ENCODE assay signal across 1 cellular context in the genomic region with DNA sequence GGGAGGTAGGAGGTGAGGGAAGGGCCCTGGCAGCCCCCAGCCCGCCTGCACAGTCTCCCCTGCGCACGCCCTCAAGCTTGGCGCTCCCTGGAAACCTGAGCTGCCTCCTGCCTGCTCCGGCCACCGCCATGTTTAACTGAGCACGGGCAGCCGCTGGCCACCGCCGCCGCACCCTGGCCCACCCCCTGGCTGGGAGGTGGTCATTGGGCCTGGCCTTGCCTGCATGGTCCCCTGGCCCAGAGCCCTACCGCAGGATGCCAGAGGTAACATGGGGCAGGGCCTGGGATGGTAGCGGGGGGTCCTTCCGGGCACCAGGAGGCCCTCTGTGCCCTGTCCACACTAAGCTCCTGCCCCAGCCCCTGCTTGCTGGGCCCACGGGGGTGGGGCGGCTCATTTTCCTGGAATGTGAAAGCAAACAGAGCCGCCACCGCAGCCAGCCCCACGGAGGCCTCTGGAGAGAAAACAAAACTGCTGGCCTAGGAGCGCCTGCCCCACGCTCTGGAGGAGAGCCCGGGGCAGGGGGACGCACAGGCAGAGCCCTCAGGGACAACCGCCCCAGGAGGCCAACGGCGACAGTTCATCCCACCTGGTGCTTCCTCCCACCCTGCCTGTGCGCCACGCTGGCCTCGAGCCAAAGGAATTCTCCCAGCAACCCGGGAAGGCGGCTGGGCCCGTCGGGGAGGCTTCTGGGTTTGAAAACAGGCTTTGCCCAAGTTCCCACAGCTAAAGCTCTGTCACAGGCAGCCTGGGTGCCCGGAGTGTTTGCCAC.
TF ChIP-seq lines count a peak whose summit lies in the region.

No MANE protein-coding gene starts in this region.

TF ChIP-seq in HepG2, 621 proteins besides CTCF, POLR2A, EP300 and RAD21 (continues in another document):
- TF ChIP-seq ISX (CRISPR knock-in tag; conservative IDR thresholded peaks at IDR 0.05) (no peak), ZNF737 (CRISPR knock-in tag; IDR thresholded peaks at IDR 0.05; ENCODE audit: borderline replicate concordance) (0 out of 2 replicates have a peak, but pooled peaks have one; percentile 12), RXRB (CRISPR knock-in tag; IDR thresholded peaks at IDR 0.05; ENCODE audit: borderline replicate concordance) (peak; percentile 78), ZNF335 (CRISPR knock-in tag; IDR thresholded peaks at IDR 0.05) (peak; percentile 55; the same call in 1 of the 2 replicates), PITX1 (CRISPR knock-in tag; IDR thresholded peaks at IDR 0.05) (peak; percentile 87), TGIF2 (CRISPR knock-in tag; IDR thresholded peaks at IDR 0.05) (no peak), KDM1A (CRISPR knock-in tag; IDR thresholded peaks at IDR 0.05) (peak; percentile 66; the same call in 1 of the 2 replicates), ZNF317 (CRISPR knock-in tag; IDR thresholded peaks at IDR 0.05) (peak; percentile 71; the same call in 1 of the 2 replicates), KAT7 (CRISPR knock-in tag; IDR thresholded peaks at IDR 0.05; ENCODE audit: borderline replicate concordance) (peak; percentile 71; the same call in 1 of the 2 replicates), NBN (conservative IDR thresholded peaks at IDR 0.05) (no peak), ZNF607 (CRISPR knock-in tag; IDR thresholded peaks at IDR 0.05; ENCODE audit: borderline replicate concordance) (0 out of 2 replicates have a peak, but pooled peaks have one; percentile 26), ASH2L (IDR thresholded peaks at IDR 0.05; ENCODE audit: insufficient read length, low read depth, low read length) (peak; percentile 66), ZNF263 (CRISPR knock-in tag; IDR thresholded peaks at IDR 0.05) (no peak; the same call in 1 of the 2 replicates), ZSCAN29 (CRISPR knock-in tag; conservative IDR thresholded peaks at IDR 0.05) (0 out of 2 replicates have a peak, but pooled peaks have one; percentile 23), ZNF543 (CRISPR knock-in tag; IDR thresholded peaks at IDR 0.05) (no peak), TBP (CRISPR knock-in tag; IDR thresholded peaks at IDR 0.05) (no peak), ZNF33B (CRISPR knock-in tag; IDR thresholded peaks at IDR 0.05) (no peak), HCFC1 (IDR thresholded peaks at IDR 0.05; ENCODE audit: low read depth, low read length) (no peak), PRMT3 (CRISPR knock-in tag; IDR thresholded peaks at IDR 0.05; ENCODE audit: borderline replicate concordance, low read depth) (no peak; the same call in 1 of the 2 replicates), RARA (CRISPR knock-in tag; IDR thresholded peaks at IDR 0.05) (peak; percentile 85), SPEN (CRISPR knock-in tag; IDR thresholded peaks at IDR 0.05; ENCODE audit: low read depth) (peak; percentile 66), ZNF550 (CRISPR knock-in tag; IDR thresholded peaks at IDR 0.05; ENCODE audit: borderline replicate concordance) (no peak), DPF2 (CRISPR knock-in tag; IDR thresholded peaks at IDR 0.05; ENCODE audit: borderline replicate concordance, low read depth) (peak; percentile 62), KDM3A (CRISPR knock-in tag; IDR thresholded peaks at IDR 0.05; ENCODE audit: low read depth) (peak; percentile 71; the same call in 1 of the 2 replicates), SNAPC2 (CRISPR knock-in tag; IDR thresholded peaks at IDR 0.05) (no peak), ATM (IDR thresholded peaks at IDR 0.05; ENCODE audit: borderline replicate concordance) (no peak), SUZ12 (IDR thresholded peaks at IDR 0.05; ENCODE audit: low read depth, low read length) (no peak), MBD4 (IDR thresholded peaks at IDR 0.05; ENCODE audit: borderline replicate concordance, low read length) (no peak), ZNF460 (CRISPR knock-in tag; IDR thresholded peaks at IDR 0.05; ENCODE audit: borderline replicate concordance) (no peak), ZNF432 (CRISPR knock-in tag; IDR thresholded peaks at IDR 0.05; ENCODE audit: borderline replicate concordance) (no peak), TRIM24 (CRISPR knock-in tag; IDR thresholded peaks at IDR 0.05) (0 out of 2 replicates have a peak, but pooled peaks have one; percentile 11), CENPT (CRISPR knock-in tag; IDR thresholded peaks at IDR 0.05; ENCODE audit: low read depth) (no peak), ZC3H13 (CRISPR knock-in tag; IDR thresholded peaks at IDR 0.05) (no peak; the same call in 1 of the 2 replicates), GATAD2A (CRISPR knock-in tag; IDR thresholded peaks at IDR 0.05) (peak; percentile 98), ZNF83 (CRISPR knock-in tag; IDR thresholded peaks at IDR 0.05; ENCODE audit: borderline replicate concordance) (no peak)
- TF ChIP-seq, protein P1, sequence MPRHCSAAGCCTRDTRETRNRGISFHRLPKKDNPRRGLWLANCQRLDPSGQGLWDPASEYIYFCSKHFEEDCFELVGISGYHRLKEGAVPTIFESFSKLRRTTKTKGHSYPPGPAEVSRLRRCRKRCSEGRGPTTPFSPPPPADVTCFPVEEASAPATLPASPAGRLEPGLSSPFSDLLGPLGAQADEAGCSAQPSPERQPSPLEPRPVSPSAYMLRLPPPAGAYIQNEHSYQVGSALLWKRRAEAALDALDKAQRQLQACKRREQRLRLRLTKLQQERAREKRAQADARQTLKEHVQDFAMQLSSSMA (CRISPR knock-in tag; IDR thresholded peaks at IDR 0.05): no peak; the same call in 1 of the 2 replicates
- TF ChIP-seq, protein P2, sequence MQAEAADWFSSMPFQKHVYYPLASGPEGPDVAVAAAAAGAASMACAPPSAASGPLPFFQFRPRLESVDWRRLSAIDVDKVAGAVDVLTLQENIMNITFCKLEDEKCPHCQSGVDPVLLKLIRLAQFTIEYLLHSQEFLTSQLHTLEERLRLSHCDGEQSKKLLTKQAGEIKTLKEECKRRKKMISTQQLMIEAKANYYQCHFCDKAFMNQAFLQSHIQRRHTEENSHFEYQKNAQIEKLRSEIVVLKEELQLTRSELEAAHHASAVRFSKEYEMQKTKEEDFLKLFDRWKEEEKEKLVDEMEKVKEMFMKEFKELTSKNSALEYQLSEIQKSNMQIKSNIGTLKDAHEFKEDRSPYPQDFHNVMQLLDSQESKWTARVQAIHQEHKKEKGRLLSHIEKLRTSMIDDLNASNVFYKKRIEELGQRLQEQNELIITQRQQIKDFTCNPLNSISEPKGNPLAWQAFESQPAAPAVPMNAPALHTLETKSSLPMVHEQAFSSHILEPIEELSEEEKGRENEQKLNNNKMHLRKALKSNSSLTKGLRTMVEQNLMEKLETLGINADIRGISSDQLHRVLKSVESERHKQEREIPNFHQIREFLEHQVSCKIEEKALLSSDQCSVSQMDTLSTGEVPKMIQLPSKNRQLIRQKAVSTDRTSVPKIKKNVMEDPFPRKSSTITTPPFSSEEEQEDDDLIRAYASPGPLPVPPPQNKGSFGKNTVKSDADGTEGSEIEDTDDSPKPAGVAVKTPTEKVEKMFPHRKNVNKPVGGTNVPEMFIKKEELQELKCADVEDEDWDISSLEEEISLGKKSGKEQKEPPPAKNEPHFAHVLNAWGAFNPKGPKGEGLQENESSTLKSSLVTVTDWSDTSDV (CRISPR knock-in tag; IDR thresholded peaks at IDR 0.05): 0 out of 2 replicates have a peak, but pooled peaks have one; percentile 53
- TF ChIP-seq, protein P3, sequence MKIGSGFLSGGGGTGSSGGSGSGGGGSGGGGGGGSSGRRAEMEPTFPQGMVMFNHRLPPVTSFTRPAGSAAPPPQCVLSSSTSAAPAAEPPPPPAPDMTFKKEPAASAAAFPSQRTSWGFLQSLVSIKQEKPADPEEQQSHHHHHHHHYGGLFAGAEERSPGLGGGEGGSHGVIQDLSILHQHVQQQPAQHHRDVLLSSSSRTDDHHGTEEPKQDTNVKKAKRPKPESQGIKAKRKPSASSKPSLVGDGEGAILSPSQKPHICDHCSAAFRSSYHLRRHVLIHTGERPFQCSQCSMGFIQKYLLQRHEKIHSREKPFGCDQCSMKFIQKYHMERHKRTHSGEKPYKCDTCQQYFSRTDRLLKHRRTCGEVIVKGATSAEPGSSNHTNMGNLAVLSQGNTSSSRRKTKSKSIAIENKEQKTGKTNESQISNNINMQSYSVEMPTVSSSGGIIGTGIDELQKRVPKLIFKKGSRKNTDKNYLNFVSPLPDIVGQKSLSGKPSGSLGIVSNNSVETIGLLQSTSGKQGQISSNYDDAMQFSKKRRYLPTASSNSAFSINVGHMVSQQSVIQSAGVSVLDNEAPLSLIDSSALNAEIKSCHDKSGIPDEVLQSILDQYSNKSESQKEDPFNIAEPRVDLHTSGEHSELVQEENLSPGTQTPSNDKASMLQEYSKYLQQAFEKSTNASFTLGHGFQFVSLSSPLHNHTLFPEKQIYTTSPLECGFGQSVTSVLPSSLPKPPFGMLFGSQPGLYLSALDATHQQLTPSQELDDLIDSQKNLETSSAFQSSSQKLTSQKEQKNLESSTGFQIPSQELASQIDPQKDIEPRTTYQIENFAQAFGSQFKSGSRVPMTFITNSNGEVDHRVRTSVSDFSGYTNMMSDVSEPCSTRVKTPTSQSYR (CRISPR knock-in tag; IDR thresholded peaks at IDR 0.05; ENCODE audit: borderline replicate concordance): peak; percentile 85
- TF ChIP-seq, protein P4, sequence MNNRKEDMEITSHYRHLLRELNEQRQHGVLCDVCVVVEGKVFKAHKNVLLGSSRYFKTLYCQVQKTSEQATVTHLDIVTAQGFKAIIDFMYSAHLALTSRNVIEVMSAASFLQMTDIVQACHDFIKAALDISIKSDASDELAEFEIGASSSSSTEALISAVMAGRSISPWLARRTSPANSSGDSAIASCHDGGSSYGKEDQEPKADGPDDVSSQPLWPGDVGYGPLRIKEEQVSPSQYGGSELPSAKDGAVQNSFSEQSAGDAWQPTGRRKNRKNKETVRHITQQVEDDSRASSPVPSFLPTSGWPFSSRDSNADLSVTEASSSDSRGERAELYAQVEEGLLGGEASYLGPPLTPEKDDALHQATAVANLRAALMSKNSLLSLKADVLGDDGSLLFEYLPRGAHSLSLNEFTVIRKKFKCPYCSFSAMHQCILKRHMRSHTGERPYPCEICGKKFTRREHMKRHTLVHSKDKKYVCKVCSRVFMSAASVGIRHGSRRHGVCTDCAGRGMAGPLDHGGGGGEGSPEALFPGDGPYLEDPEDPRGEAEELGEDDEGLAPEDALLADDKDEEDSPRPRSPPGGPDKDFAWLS (CRISPR knock-in tag; IDR thresholded peaks at IDR 0.05; ENCODE audit: borderline replicate concordance): no peak
- TF ChIP-seq, protein P5, sequence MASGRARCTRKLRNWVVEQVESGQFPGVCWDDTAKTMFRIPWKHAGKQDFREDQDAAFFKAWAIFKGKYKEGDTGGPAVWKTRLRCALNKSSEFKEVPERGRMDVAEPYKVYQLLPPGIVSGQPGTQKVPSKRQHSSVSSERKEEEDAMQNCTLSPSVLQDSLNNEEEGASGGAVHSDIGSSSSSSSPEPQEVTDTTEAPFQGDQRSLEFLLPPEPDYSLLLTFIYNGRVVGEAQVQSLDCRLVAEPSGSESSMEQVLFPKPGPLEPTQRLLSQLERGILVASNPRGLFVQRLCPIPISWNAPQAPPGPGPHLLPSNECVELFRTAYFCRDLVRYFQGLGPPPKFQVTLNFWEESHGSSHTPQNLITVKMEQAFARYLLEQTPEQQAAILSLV (CRISPR knock-in tag; IDR thresholded peaks at IDR 0.05; ENCODE audit: borderline replicate concordance): peak; percentile 59; the same call in 1 of the 2 replicates
- TF ChIP-seq, protein P6, sequence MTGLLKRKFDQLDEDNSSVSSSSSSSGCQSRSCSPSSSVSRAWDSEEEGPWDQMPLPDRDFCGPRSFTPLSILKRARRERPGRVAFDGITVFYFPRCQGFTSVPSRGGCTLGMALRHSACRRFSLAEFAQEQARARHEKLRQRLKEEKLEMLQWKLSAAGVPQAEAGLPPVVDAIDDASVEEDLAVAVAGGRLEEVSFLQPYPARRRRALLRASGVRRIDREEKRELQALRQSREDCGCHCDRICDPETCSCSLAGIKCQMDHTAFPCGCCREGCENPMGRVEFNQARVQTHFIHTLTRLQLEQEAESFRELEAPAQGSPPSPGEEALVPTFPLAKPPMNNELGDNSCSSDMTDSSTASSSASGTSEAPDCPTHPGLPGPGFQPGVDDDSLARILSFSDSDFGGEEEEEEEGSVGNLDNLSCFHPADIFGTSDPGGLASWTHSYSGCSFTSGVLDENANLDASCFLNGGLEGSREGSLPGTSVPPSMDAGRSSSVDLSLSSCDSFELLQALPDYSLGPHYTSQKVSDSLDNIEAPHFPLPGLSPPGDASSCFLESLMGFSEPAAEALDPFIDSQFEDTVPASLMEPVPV (CRISPR knock-in tag; IDR thresholded peaks at IDR 0.05): peak; percentile 47; the same call in 1 of the 2 replicates
- TF ChIP-seq, protein P7, sequence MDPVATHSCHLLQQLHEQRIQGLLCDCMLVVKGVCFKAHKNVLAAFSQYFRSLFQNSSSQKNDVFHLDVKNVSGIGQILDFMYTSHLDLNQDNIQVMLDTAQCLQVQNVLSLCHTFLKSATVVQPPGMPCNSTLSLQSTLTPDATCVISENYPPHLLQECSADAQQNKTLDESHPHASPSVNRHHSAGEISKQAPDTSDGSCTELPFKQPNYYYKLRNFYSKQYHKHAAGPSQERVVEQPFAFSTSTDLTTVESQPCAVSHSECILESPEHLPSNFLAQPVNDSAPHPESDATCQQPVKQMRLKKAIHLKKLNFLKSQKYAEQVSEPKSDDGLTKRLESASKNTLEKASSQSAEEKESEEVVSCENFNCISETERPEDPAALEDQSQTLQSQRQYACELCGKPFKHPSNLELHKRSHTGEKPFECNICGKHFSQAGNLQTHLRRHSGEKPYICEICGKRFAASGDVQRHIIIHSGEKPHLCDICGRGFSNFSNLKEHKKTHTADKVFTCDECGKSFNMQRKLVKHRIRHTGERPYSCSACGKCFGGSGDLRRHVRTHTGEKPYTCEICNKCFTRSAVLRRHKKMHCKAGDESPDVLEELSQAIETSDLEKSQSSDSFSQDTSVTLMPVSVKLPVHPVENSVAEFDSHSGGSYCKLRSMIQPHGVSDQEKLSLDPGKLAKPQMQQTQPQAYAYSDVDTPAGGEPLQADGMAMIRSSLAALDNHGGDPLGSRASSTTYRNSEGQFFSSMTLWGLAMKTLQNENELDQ (CRISPR knock-in tag; IDR thresholded peaks at IDR 0.05; ENCODE audit: borderline replicate concordance): no peak
- TF ChIP-seq, protein P8, sequence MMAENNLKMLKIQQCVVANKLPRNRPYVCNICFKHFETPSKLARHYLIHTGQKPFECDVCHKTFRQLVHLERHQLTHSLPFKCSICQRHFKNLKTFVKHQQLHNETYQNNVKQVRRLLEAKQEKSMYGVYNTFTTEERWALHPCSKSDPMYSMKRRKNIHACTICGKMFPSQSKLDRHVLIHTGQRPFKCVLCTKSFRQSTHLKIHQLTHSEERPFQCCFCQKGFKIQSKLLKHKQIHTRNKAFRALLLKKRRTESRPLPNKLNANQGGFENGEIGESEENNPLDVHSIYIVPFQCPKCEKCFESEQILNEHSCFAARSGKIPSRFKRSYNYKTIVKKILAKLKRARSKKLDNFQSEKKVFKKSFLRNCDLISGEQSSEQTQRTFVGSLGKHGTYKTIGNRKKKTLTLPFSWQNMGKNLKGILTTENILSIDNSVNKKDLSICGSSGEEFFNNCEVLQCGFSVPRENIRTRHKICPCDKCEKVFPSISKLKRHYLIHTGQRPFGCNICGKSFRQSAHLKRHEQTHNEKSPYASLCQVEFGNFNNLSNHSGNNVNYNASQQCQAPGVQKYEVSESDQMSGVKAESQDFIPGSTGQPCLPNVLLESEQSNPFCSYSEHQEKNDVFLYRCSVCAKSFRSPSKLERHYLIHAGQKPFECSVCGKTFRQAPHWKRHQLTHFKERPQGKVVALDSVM (CRISPR knock-in tag; IDR thresholded peaks at IDR 0.05): peak; percentile 53
- TF ChIP-seq, protein P9, sequence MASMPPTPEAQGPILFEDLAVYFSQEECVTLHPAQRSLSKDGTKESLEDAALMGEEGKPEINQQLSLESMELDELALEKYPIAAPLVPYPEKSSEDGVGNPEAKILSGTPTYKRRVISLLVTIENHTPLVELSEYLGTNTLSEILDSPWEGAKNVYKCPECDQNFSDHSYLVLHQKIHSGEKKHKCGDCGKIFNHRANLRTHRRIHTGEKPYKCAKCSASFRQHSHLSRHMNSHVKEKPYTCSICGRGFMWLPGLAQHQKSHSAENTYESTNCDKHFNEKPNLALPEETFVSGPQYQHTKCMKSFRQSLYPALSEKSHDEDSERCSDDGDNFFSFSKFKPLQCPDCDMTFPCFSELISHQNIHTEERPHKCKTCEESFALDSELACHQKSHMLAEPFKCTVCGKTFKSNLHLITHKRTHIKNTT (CRISPR knock-in tag; IDR thresholded peaks at IDR 0.05): no peak
